ENCODE assay signal across 8 cellular contexts in the genomic region with DNA sequence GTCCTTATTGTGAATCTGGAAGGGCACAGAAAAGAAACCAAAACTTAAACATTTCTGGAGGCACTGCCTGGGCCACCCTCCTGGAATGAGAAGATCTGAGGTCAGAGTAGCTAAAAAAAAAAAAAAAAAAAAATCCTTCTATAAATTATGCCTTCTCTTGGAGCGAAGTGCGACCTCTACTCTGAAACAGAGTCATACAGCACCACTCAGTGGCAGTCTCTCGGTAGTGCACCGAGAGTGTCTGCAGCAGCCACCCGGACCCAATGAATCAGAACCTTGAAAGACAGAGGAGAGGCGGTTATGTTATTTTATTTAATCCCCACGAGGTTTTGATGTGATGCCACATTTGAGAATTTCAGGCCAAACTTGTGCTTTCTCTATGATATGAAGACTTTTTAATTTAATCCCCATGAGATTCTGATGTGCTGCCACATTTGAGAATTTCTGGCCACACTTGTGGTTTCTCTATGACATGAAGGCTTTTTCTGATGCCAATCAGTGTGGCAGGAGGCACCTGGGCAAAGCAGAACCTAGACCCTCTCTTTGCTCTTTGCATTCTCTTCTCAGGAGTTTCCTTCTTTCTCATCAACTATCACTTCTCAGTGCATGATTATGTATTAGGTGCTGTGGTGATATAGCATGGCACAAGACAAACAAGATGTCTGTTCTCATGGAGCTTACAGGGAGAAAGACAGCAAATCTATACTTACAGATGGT. TPM values are rescaled to one million over a fixed set of nuclear protein-coding genes. Genes with fewer than 3 reads are reported as not detected.
DNase-seq lines count a peak whose midpoint lies in the region; ATAC-seq, FAIRE-seq and TF ChIP-seq lines count a peak whose summit lies in the region.
"Had no signal": no experiment of that assay in that cellular context is flagged by ENCODE, and none has a peak within 500 bp of the region (broad histone marks: within the 10 kb centered on the region; RNA-seq: fewer than 3 reads in every experiment).

No MANE protein-coding gene starts in this region.

- no peak for FAIRE-seq in K562 (lab: Jason Lieb, UNC)

- no peaks in the 10 kb centered on the region for H3K9me1 ChIP-seq in K562 (ENCODE audit: control insufficient read depth, insufficient read depth, low read length)

- intact Hi-C loops in K562 (cut with micrococcal nuclease), result loop anchor here (1.0 to 5.0 kb wide), 2 partner anchors 60 to 220 kb away; no protein-coding TSS in a partner anchor

- no peak for TF ChIP-seq POLR2A in K562 (conservative IDR thresholded peaks at IDR 0.05)

- H2AFZ ChIP-seq in K562 (ENCODE audit: low read depth, low read length), result no peak overlapping the region

- in situ Hi-C loops in K562 (cut with MboI), result no loop called here

- TF ChIP-seq RAD21 in K562 (CRISPR knock-in tag; conservative IDR thresholded peaks at IDR 0.05 in 1 of 2, IDR thresholded peaks at IDR 0.05 in 1 of 2), result peak; percentile 72 to 73

- no peak overlapping the region for H3K27ac ChIP-seq in K562 (ENCODE audit: extremely low read depth, low read depth, low read length)

- no peaks in the 10 kb centered on the region for H4K20me1 ChIP-seq in K562 (replicated peaks; ENCODE audit: control insufficient read depth, insufficient read depth, low read length)

- CTCF ChIA-PET in K562 (lab: Yijun Ruan, JAX; ENCODE audit: low intra/inter-chr PET ratio), result interaction anchor here (0.7 to 2.1 kb wide), 4 partner anchors 62 to 259 kb away, joined by 4 to 14 read pairs (median 10); no protein-coding TSS in a partner anchor

- no peaks in the 10 kb centered on the region for H3K36me3 Mint-ChIP-seq in immature natural killer cell
- H3K36me3 Mint-ChIP-seq: activated naive CD4-positive, alpha-beta T cell treated with anti-CD3 and anti-CD28 coated beads, Interleukin-2, amount 50 U/mL, for 24 hours had no signal

- no peak overlapping the region for H3K4me2 ChIP-seq in K562 (ENCODE audit: insufficient read depth, low read length)

- 3% methylated on average over 7 of the region's 7 CpGs for WGBS in K562 (ENCODE audit: insufficient coverage, low coverage, missing lambda C conversion rate)

- peaks cover 0 to 4% of the 10 kb centered on the region in 2 experiments; a peak in 1 of 5 replicates for H3K27me3 ChIP-seq in K562 (ENCODE audit: control insufficient read depth in 2 of 2, insufficient read depth in 2 of 2, low read length in 2 of 2)

- peak; percentile 16 to 35 for DNase-seq in Kasumi-1 (lab: John Stamatoyannopoulos, UW)
- DNase-seq in K562 (ENCODE audit: extremely low read depth in 1 of 4, low spot score in 3 of 4), result peak; percentile 53 to 63 (median 62)
- peak in 2 of 3 donors; percentile 2 to 10 for DNase-seq in immature natural killer cell
- DNase-seq in stimulated activated CD4-positive, alpha-beta T cell treated with anti-CD3 and anti-CD28 coated beads, Interleukin-1b, Interleukin-23, amount 100 ng/mL, for 24 hours (ENCODE audit: low read depth in 4 of 4, low spot score in 1 of 4), result peak in 3 of 4 experiments; percentile 2 to 36 (median 16)

- H3K9me3 ChIP-seq in K562 (replicated peaks; ENCODE audit: control insufficient read depth, insufficient read depth, low read depth, low read length), result no peaks in the 10 kb centered on the region; the same call in 1 of the 2 replicates

- no peaks in the 10 kb centered on the region for H3K79me2 ChIP-seq in K562 (ENCODE audit: control insufficient read depth, insufficient read depth, low read length)

- no peaks in the 10 kb centered on the region for H3K4me1 Mint-ChIP-seq in immature natural killer cell
- H3K4me1 Mint-ChIP-seq: activated naive CD4-positive, alpha-beta T cell treated with anti-CD3 and anti-CD28 coated beads, Interleukin-2, amount 50 U/mL, for 24 hours had no signal

- peaks cover 0 to 9% of the 10 kb centered on the region in 2 experiments; a peak in 3 of 5 replicates for H3K4me1 ChIP-seq in K562 (replicated peaks in 1 of 2; ENCODE audit: control insufficient read depth in 2 of 2, insufficient read depth in 2 of 2, low read length in 2 of 2)

- ATAC-seq in SK-N-SH treated with all-trans-retinoic acid at 6 μM for 48 hours (peak; percentile 79), K562 (peak; percentile 83), HG03039 (IDR thresholded peaks at IDR 0.05; ENCODE audit: unreplicated experiment) (no peak)

- H3K36me3 ChIP-seq in K562 (ENCODE audit: control insufficient read depth, insufficient read depth, low read length), result no peaks in the 10 kb centered on the region

- no peak overlapping the region for H3K9ac ChIP-seq in K562 (ENCODE audit: insufficient read depth in 1 of 2, low read depth in 2 of 2, low read length in 2 of 2)

- no peak for TF ChIP-seq EP300 in K562 (IDR thresholded peaks at IDR 0.05; ENCODE audit: low read length)

- no peak overlapping the region for H3K27ac Mint-ChIP-seq in immature natural killer cell
- H3K27ac Mint-ChIP-seq: activated naive CD4-positive, alpha-beta T cell treated with anti-CD3 and anti-CD28 coated beads, Interleukin-2, amount 50 U/mL, for 24 hours had no signal

- peaks cover 0 to 2% (median 2%) of the 10 kb centered on the region in 3 donors for H3K27me3 Mint-ChIP-seq in immature natural killer cell (ENCODE audit: low read depth in 3 of 3)
- H3K27me3 Mint-ChIP-seq: activated naive CD4-positive, alpha-beta T cell treated with anti-CD3 and anti-CD28 coated beads, Interleukin-2, amount 50 U/mL, for 24 hours had no signal

- no peak overlapping the region for H3K4me3 ChIP-seq in K562

- H3K4me3 Mint-ChIP-seq in immature natural killer cell, result no peak overlapping the region
- H3K4me3 Mint-ChIP-seq: activated naive CD4-positive, alpha-beta T cell treated with anti-CD3 and anti-CD28 coated beads, Interleukin-2, amount 50 U/mL, for 24 hours had no signal

- POLR2A ChIA-PET in K562 (lab: Yijun Ruan, JAX), result interaction anchor here (0.6 kb wide), 1 partner anchor 10 kb away, joined by 3 read pairs; no protein-coding TSS in a partner anchor

- H3K9me3 Mint-ChIP-seq in immature natural killer cell, result no peaks in the 10 kb centered on the region
- H3K9me3 Mint-ChIP-seq: activated naive CD4-positive, alpha-beta T cell treated with anti-CD3 and anti-CD28 coated beads, Interleukin-2, amount 50 U/mL, for 24 hours had no signal

- TF ChIP-seq CTCF in GM12872 (IDR thresholded peaks at IDR 0.05; ENCODE audit: insufficient read depth, low read depth, low read length), result peak; percentile 57
- TF ChIP-seq CTCF in K562 (IDR thresholded peaks at IDR 0.05 in 2 of 3, conservative IDR thresholded peaks at IDR 0.05 in 1 of 3; ENCODE audit: insufficient read depth in 2 of 3, low read depth in 1 of 3, low read length in 3 of 3), result peak; percentile 70 to 81 (median 78)

- BruUV-seq in K562 (replicated peaks; lab: Mats Ljungman, UMichigan), result no TSS peak

TF ChIP-seq in SK-N-SH treated with all-trans-retinoic acid at 6 μM for 48 hours, 23 proteins besides CTCF, POLR2A, EP300 and RAD21 (continues in another document):
- no peak for TF ChIP-seq ZFP3 (CRISPR knock-in tag; IDR thresholded peaks at IDR 0.05)
- TF ChIP-seq, protein P1, sequence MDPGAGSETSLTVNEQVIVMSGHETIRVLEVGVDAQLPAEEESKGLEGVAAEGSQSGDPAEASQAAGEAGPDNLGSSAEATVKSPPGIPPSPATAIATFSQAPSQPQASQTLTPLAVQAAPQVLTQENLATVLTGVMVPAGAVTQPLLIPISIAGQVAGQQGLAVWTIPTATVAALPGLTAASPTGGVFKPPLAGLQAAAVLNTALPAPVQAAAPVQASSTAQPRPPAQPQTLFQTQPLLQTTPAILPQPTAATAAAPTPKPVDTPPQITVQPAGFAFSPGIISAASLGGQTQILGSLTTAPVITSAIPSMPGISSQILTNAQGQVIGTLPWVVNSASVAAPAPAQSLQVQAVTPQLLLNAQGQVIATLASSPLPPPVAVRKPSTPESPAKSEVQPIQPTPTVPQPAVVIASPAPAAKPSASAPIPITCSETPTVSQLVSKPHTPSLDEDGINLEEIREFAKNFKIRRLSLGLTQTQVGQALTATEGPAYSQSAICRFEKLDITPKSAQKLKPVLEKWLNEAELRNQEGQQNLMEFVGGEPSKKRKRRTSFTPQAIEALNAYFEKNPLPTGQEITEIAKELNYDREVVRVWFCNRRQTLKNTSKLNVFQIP (CRISPR knock-in tag; IDR thresholded peaks at IDR 0.05; ENCODE audit: borderline replicate concordance, low read depth), result no peak

TF ChIP-seq in K562, 482 proteins besides CTCF, POLR2A, EP300 and RAD21 (continues in another document):
- peak; percentile 58 for TF ChIP-seq SMC3 (conservative IDR thresholded peaks at IDR 0.05; ENCODE audit: insufficient read depth, low read depth, low read length)
- no peak for TF ChIP-seq RBM15 (IDR thresholded peaks at IDR 0.05; ENCODE audit: insufficient read depth, low read length)
- TF ChIP-seq, protein P2, sequence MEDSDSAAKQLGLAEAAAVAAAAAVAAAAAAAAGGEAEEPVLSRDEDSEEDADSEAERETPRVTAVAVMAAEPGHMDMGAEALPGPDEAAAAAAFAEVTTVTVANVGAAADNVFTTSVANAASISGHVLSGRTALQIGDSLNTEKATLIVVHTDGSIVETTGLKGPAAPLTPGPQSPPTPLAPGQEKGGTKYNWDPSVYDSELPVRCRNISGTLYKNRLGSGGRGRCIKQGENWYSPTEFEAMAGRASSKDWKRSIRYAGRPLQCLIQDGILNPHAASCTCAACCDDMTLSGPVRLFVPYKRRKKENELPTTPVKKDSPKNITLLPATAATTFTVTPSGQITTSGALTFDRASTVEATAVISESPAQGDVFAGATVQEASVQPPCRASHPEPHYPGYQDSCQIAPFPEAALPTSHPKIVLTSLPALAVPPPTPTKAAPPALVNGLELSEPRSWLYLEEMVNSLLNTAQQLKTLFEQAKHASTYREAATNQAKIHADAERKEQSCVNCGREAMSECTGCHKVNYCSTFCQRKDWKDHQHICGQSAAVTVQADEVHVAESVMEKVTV (CRISPR knock-in tag; IDR thresholded peaks at IDR 0.05), result peak; percentile 60

RNA-seq across cellular contexts. Expression of a gene that starts 5.6 kb away (rescaled TPM):
- total RNA-seq in K562 (2011; cell fraction: chromatin; rRNA removed; ENCODE audit: low replicate concordance), result not detected in 2 replicates
- total RNA-seq in K562 (2011; cell fraction: nucleolus; rRNA removed), result not detected in 2 replicates
- not detected in 2 replicates for total RNA-seq in K562 (2011; cell fraction: nucleoplasm; rRNA removed)
- total RNA-seq in K562 (2014; rRNA removed) (not detected in 2 replicates), K562 (2014; rRNA removed; fragmentation: Illumina TruSeq; extraction: Trizol) (not detected in 2 replicates), K562 (2015; rRNA removed; fragmentation: Illumina TruSeq; extraction: Trizol) (not detected in 2 replicates), K562 (2021) (not detected in 2 replicates)
- polyA plus RNA-seq in K562 (2011; rRNA removed) (not detected in 2 replicates), K562 (2014; fragmentation: Illumina TruSeq; extraction: Trizol) (not detected in 2 replicates), K562 (2014; fragmentation: Nextera tagmentation; extraction: Ambion mirVana) (not detected), K562 (2014; rRNA removed) (not detected in 2 replicates), immature natural killer cell (not detected)
- polyA plus RNA-seq in K562 (2011; cell fraction: cytosol; rRNA removed), result not detected in 2 replicates
- polyA plus RNA-seq in K562 (2011; cell fraction: nucleus; rRNA removed), result not detected in 2 replicates
- polyA plus RNA-seq in K562 (2012), result 0.10 and 0.22 TPM in 2 replicates
- not detected in 2 replicates for polyA minus RNA-seq in K562 (2011; rRNA and poly(A)+ RNA removed)
- polyA minus RNA-seq in K562 (2011; cell fraction: cytosol; rRNA and poly(A)+ RNA removed), result not detected in 2 replicates
- not detected in 2 replicates for polyA minus RNA-seq in K562 (2011; cell fraction: nucleus; rRNA and poly(A)+ RNA removed)

Comparison
In these comparisons a context has a peak if more than half of its experiments do, and no peak if none do; other contexts are left out.
1. DNase-seq: peak in every context shown above with its lines; median percentile 62 in K562; 26 in Kasumi-1; 16 in stimulated activated CD4-positive, alpha-beta T cell treated with anti-CD3 and anti-CD28 coated beads, Interleukin-1b, Interleukin-23, amount 100 ng/mL, for 24 hours; 6 in immature natural killer cell.